ENCODE assay signal across 9 cellular contexts in genomic region chr7:41003031-41003925, GRCh38.
DNase-seq lines count a peak whose midpoint lies in the region; ATAC-seq, FAIRE-seq and TF ChIP-seq lines count a peak whose summit lies in the region.
"Had no signal": no experiment of that assay in that cellular context is flagged by ENCODE, and none has a peak within 500 bp of the region (broad histone marks: within the 10 kb centered on the region; RNA-seq: fewer than 3 reads in every experiment).

No MANE protein-coding gene starts in this region.

- peak; percentile 9 for DNase-seq in NCI-H345 (lab: John Stamatoyannopoulos, UW)
- DNase-seq in NCI-H345 treated with DMSO at 0.1 percent for 48 hours (lab: John Stamatoyannopoulos, UW; ENCODE audit: unreplicated experiment): no peak
- peak; percentile 19 for DNase-seq in H54 (ENCODE audit: insufficient read length, low spot score)
- peak; percentile 30 for DNase-seq in NOMO-1 treated with DMSO at 0.1 percent for 48 hours (lab: John Stamatoyannopoulos, UW; ENCODE audit: unreplicated experiment)
- DNase-seq in dermis blood vessel endothelial cell: peak; percentile 83
- no peak for DNase-seq in NK-92 (lab: John Stamatoyannopoulos, UW; ENCODE audit: unreplicated experiment)

- H3K27ac Mint-ChIP-seq in nephron: no peak overlapping the region
- H3K27ac Mint-ChIP-seq: activated naive CD4-positive, alpha-beta T cell treated with anti-CD3 and anti-CD28 coated beads, Interleukin-2, amount 50 U/mL, for 24 hours had no signal

- no peak for TF ChIP-seq POLR2A in H54 (IDR thresholded peaks at IDR 0.05; ENCODE audit: low read depth, low read length)

- peak; percentile 45 to 71 (median 52) for TF ChIP-seq CTCF in nephron (IDR thresholded peaks at IDR 0.05; ENCODE audit: unreplicated experiment in 3 of 3)

- no peaks in the 10 kb centered on the region for H3K36me3 Mint-ChIP-seq in nephron (ENCODE audit: low read depth)
- H3K36me3 Mint-ChIP-seq: activated naive CD4-positive, alpha-beta T cell treated with anti-CD3 and anti-CD28 coated beads, Interleukin-2, amount 50 U/mL, for 24 hours had no signal

- H3K4me3 Mint-ChIP-seq in nephron: no peak overlapping the region
- H3K4me3 Mint-ChIP-seq: activated naive CD4-positive, alpha-beta T cell treated with anti-CD3 and anti-CD28 coated beads, Interleukin-2, amount 50 U/mL, for 24 hours had no signal

- H3K9me3 Mint-ChIP-seq in nephron: peaks cover 3% of the 10 kb centered on the region

- peaks cover 7% of the 10 kb centered on the region for H3K4me1 Mint-ChIP-seq in nephron
- H3K4me1 Mint-ChIP-seq: activated naive CD4-positive, alpha-beta T cell treated with anti-CD3 and anti-CD28 coated beads, Interleukin-2, amount 50 U/mL, for 24 hours had no signal

- peak; percentile 20 for FAIRE-seq in H54 (lab: Jason Lieb, UNC)

- H3K27me3 Mint-ChIP-seq in nephron (ENCODE audit: low read depth): no peaks in the 10 kb centered on the region
- H3K27me3 Mint-ChIP-seq: activated naive CD4-positive, alpha-beta T cell treated with anti-CD3 and anti-CD28 coated beads, Interleukin-2, amount 50 U/mL, for 24 hours had no signal

- no peak for ATAC-seq in GM18858 (IDR thresholded peaks at IDR 0.05; ENCODE audit: unreplicated experiment)

Comparison
In these comparisons a context has a peak if more than half of its experiments do, and no peak if none do; other contexts are left out.
1. DNase-seq: peak in NCI-H345 (single experiment), H54 (single experiment), NOMO-1 treated with DMSO at 0.1 percent for 48 hours (single experiment) and dermis blood vessel endothelial cell (single experiment); none in NCI-H345 treated with DMSO at 0.1 percent for 48 hours (single experiment) and NK-92 (single experiment).